Comparison of ENCODE assay signal across 8 cellular contexts in the genomic region with DNA sequence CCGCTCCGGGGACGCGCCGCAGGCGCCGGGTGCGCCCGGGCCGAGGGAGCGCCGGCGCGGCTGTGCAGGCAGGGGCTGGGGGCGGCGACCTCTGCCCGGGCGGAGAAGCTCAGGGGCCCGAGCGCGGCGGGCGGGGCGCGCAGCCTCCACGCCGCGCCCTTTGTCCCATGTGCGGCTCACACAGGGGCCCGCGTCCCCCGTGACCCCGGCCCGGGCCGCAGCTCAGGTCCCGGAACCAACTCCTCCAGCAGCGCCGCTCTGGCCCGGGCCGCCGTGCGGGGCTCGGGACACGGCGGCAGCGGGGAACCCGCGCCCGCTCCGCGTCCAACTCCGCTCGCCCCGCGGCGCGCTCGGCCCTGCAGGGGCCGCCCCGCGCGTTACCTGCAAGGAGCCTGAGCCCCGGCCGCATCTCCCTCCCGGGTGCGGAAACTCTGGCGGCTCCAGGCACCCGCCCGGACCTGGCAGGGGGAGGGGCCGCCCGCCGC. TPM values are rescaled to one million over a fixed set of nuclear protein-coding genes. Genes with fewer than 3 reads are reported as not detected.
DNase-seq lines count a peak whose midpoint lies in the region; ATAC-seq, FAIRE-seq and TF ChIP-seq lines count a peak whose summit lies in the region.

A gene with protein sequence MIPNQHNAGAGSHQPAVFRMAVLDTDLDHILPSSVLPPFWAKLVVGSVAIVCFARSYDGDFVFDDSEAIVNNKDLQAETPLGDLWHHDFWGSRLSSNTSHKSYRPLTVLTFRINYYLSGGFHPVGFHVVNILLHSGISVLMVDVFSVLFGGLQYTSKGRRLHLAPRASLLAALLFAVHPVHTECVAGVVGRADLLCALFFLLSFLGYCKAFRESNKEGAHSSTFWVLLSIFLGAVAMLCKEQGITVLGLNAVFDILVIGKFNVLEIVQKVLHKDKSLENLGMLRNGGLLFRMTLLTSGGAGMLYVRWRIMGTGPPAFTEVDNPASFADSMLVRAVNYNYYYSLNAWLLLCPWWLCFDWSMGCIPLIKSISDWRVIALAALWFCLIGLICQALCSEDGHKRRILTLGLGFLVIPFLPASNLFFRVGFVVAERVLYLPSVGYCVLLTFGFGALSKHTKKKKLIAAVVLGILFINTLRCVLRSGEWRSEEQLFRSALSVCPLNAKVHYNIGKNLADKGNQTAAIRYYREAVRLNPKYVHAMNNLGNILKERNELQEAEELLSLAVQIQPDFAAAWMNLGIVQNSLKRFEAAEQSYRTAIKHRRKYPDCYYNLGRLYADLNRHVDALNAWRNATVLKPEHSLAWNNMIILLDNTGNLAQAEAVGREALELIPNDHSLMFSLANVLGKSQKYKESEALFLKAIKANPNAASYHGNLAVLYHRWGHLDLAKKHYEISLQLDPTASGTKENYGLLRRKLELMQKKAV (minus strand): TSS at position 433 of the 485 bp plus-strand sequence. CDS start 4,433 bp downstream, outside the sequence.

- H3K27ac ChIP-seq in PC-9 (no peak within 1 kb of the TSS), muscle layer of colon (ENCODE audit: low read depth, low read length) (peak within 1 kb of the TSS; percentile 88), vagina (peak within 1 kb of the TSS; percentile 89)

- intact Hi-C loops in PC-9 (cut with micrococcal nuclease; ENCODE audit: unreplicated experiment) = no loop called here
- intact Hi-C loops in vagina (cut with DNase I) = loop anchor here (10.0 kb wide), 1 partner anchor 700 kb away; a partner anchor contains a TSS

- TF ChIP-seq POLR2A in vagina (IDR thresholded peaks at IDR 0.05) = no peak

- H3K4me1 ChIP-seq in PC-9 (replicated peaks; ENCODE audit: insufficient read depth) = peaks cover 8% of the 10 kb centered on the region
- peaks cover 12% of the 10 kb centered on the region for H3K4me1 ChIP-seq in muscle layer of colon (ENCODE audit: insufficient read depth, low read length)
- H3K4me1 ChIP-seq in vagina = peaks cover 28% of the 10 kb centered on the region

- no TSS peak for BruUV-seq in PC-9 (replicated peaks; lab: Mats Ljungman, UMichigan)

- H3K4me2 ChIP-seq in PC-9 = peak within 1 kb of the TSS; percentile 88

- H3K9me3 ChIP-seq in PC-9 (ENCODE audit: insufficient read depth, low read depth) (no peaks in the 10 kb centered on the region), muscle layer of colon (ENCODE audit: low read length) (no peaks in the 10 kb centered on the region), vagina (no peaks in the 10 kb centered on the region)

- TF ChIP-seq CTCF in PC-9 (conservative IDR thresholded peaks at IDR 0.05) = no peak
- no peak for TF ChIP-seq CTCF in vagina (IDR thresholded peaks at IDR 0.05)
- no peak for TF ChIP-seq CTCF in D721Med (IDR thresholded peaks at IDR 0.05; ENCODE audit: insufficient read depth, missing control alignments)

- peaks cover 9% of the 10 kb centered on the region; the same call in 1 of the 2 replicates for H4K20me1 ChIP-seq in PC-9 (ENCODE audit: insufficient read depth)

- H3F3A ChIP-seq in PC-9 (ENCODE audit: insufficient read depth, low read depth) = peaks cover 7% of the 10 kb centered on the region; the same call in 1 of the 2 replicates

- CTCF ChIA-PET in activated CD8-positive, alpha-beta memory T cell treated with anti-CD3 and anti-CD28 coated beads for 36 hours (lab: Charles Lee) = interaction anchor here (0.6 to 1.2 kb wide), 3 partner anchors 20 to 436 kb away, joined by 3 to 5 read pairs (median 4); no protein-coding TSS in a partner anchor
- CTCF ChIA-PET in PC-9 (lab: Charles Lee) = interaction anchor here (0.7 to 1.1 kb wide), 2 partner anchors 102 to 384 kb away, joined by 3 to 16 read pairs; no protein-coding TSS in a partner anchor

- ATAC-seq in HG02870 (IDR thresholded peaks at IDR 0.05; ENCODE audit: unreplicated experiment) = peak; percentile 32

- H3K36me3 ChIP-seq in PC-9 (ENCODE audit: low read depth) (no peaks in the 10 kb centered on the region), muscle layer of colon (ENCODE audit: insufficient read depth, low read length) (no peaks in the 10 kb centered on the region), vagina (no peaks in the 10 kb centered on the region)

- H3K9me2 ChIP-seq in PC-9 (ENCODE audit: insufficient read depth) = no peaks in the 10 kb centered on the region

- no peak for DNase-seq in activated CD8-positive, alpha-beta memory T cell treated with anti-CD3 and anti-CD28 coated beads, Interleukin-2, amount 50 U/mL, for 48 hours
- DNase-seq in PC-9 (no peak), dermis blood vessel endothelial cell (no peak), vagina (ENCODE audit: extremely low spot score in 2 of 2) (no peak), D721Med (ENCODE audit: insufficient read length, low spot score) (no peak)

- H3K4me3 ChIP-seq in PC-9 (peak within 1 kb of the TSS; percentile 67), muscle layer of colon (ENCODE audit: low read depth in 1 of 2, low read length in 2 of 2) (peak within 1 kb of the TSS; percentile 75 to 84), vagina (peak within 1 kb of the TSS; percentile 68 to 97)

- FAIRE-seq in D721Med (lab: Jason Lieb, UNC) = no peak

- H3K79me2 ChIP-seq in PC-9 (ENCODE audit: low read depth) = peaks cover 21% of the 10 kb centered on the region

- H3K27me3 ChIP-seq in PC-9 (ENCODE audit: insufficient read depth, low read depth) (no peaks in the 10 kb centered on the region), muscle layer of colon (ENCODE audit: control insufficient read depth in 1 of 2, insufficient read depth in 2 of 2, low read length in 2 of 2) (no peaks in the 10 kb centered on the region), vagina (no peaks in the 10 kb centered on the region)

- POLR2A ChIA-PET in activated CD8-positive, alpha-beta memory T cell treated with anti-CD3 and anti-CD28 coated beads for 36 hours (lab: Charles Lee) = interaction anchor here (0.6 to 1.6 kb wide), 3 partner anchors 12 to 345 kb away, joined by 3 to 6 read pairs (median 3); no protein-coding TSS in a partner anchor
- POLR2A ChIA-PET in PC-9 (lab: Charles Lee; ENCODE audit: unreplicated experiment) = interaction anchor here (0.5 kb wide), 1 partner anchor 749 kb away, joined by 3 read pairs; no protein-coding TSS in a partner anchor

- peak within 1 kb of the TSS; percentile 100 for H2AFZ ChIP-seq in PC-9

- peak within 1 kb of the TSS; percentile 44 for H3K9ac ChIP-seq in muscle layer of colon (ENCODE audit: low read length)

RNA-seq across cellular contexts. Expression of the gene that starts here (rescaled TPM):
- total RNA-seq in activated CD8-positive, alpha-beta memory T cell treated with anti-CD3 and anti-CD28 coated beads for 36 hours = 10 to 100 TPM; 15.2 to 16.8 TPM
- 16.2 and 22.9 TPM in 2 replicates for total RNA-seq in PC-9 (2021)
- total RNA-seq in dermis blood vessel endothelial cell = 20.1 and 44.8 TPM in 2 replicates
- total RNA-seq in vagina = 25.8 TPM
